ENCODE assay signal across 8 cellular contexts in genomic region chr4:105707783-105708182, GRCh38. TPM values are rescaled to one million over a fixed set of nuclear protein-coding genes. Genes with fewer than 3 reads are reported as not detected.
A peak's percentile ranks its signal among the peaks of the same experiment; 100 is the strongest.
DNase-seq lines count a peak whose midpoint lies in the region; ATAC-seq and TF ChIP-seq lines count a peak whose summit lies in the region.

No MANE protein-coding gene starts in this region.

- no peak for ATAC-seq in activated T-cell treated with anti-CD3 and anti-CD28 coated beads, Interleukin-2, amount 50 U/mL, for 72 hours (replicated peaks in 1 of 2)
- ATAC-seq in lung (ENCODE audit: insufficient read depth, low FRiP score) (no peak), GM19463 (IDR thresholded peaks at IDR 0.05; ENCODE audit: unreplicated experiment) (no peak)

- 17 to 28% methylated on average over 7 of the region's 7 CpGs for WGBS in lung, 2 donors
- WGBS in transverse colon (ENCODE audit: low coverage in 1 of 2), 2 donors: 8 to 18% methylated on average over 7 of the region's 7 CpGs

- no peaks in the 10 kb centered on the region for H3K36me3 ChIP-seq in lung (ENCODE audit: control insufficient read depth in 2 of 2, insufficient read depth in 2 of 2, low read length in 2 of 2)
- H3K36me3 ChIP-seq in transverse colon: no peaks in the 10 kb centered on the region

- in situ Hi-C loops in transverse colon (cut with MboI; ENCODE audit: low pct_ligation_motif_present in 1 of 4, low pct_unique_long_range_greater_than_20kb in 1 of 4, low sequenced_read_pairs in 3 of 4): loop anchor here in 2 of 4 donors (25.0 kb wide), 1 partner anchor 570 kb away; the partner anchor contains the start of gene TET2 (in 2 of the 2)

- TF ChIP-seq EP300 in transverse colon (IDR thresholded peaks at IDR 0.05; ENCODE audit: low read depth): no peak

- no peak for TF ChIP-seq POLR2A in transverse colon (IDR thresholded peaks at IDR 0.05)

- peak overlapping the region; percentile 93 for H3K4me3 ChIP-seq in lung
- peak overlapping the region; percentile 70 to 96 (median 80) for H3K4me3 ChIP-seq in transverse colon

- intact Hi-C loops in transverse colon (cut with DNase I; ENCODE audit: low total_unique reads): no loop called here

- no peaks in the 10 kb centered on the region for H3K27me3 Mint-ChIP-seq in activated T-cell treated with anti-CD3 and anti-CD28 coated beads, Interleukin-2, amount 50 U/mL, for 72 hours (ENCODE audit: low read depth)
- peaks cover 16% of the 10 kb centered on the region for H3K27me3 Mint-ChIP-seq in brain

- H3K27ac ChIP-seq in lung (ENCODE audit: low read depth in 1 of 2, low read length in 1 of 2) (peak overlapping the region; percentile 83 to 87), transverse colon (peak overlapping the region; percentile 86 to 93 (median 90))

- H3K9me3 Mint-ChIP-seq in activated T-cell treated with anti-CD3 and anti-CD28 coated beads, Interleukin-2, amount 50 U/mL, for 72 hours: peaks cover 0 to 2% of the 10 kb centered on the region in 2 donors
- H3K9me3 Mint-ChIP-seq in brain: no peaks in the 10 kb centered on the region

- H3K27ac Mint-ChIP-seq in activated T-cell treated with anti-CD3 and anti-CD28 coated beads, Interleukin-2, amount 50 U/mL, for 72 hours: peak overlapping the region; percentile 92
- H3K27ac Mint-ChIP-seq in brain: peak overlapping the region; percentile 98 to 100 (median 99)

- H3K27me3 ChIP-seq in lung (ENCODE audit: control insufficient read depth, insufficient read depth) (no peaks in the 10 kb centered on the region), transverse colon (no peaks in the 10 kb centered on the region)

- H3K9me3 ChIP-seq in lung (ENCODE audit: control insufficient read depth in 2 of 2, insufficient read depth in 1 of 2, low read length in 1 of 2) (no peaks in the 10 kb centered on the region), transverse colon (no peaks in the 10 kb centered on the region)

- peaks cover 25% of the 10 kb centered on the region for H3K4me1 Mint-ChIP-seq in activated T-cell treated with anti-CD3 and anti-CD28 coated beads, Interleukin-2, amount 50 U/mL, for 72 hours (ENCODE audit: low read depth)
- H3K4me1 Mint-ChIP-seq in brain: peaks cover 53% of the 10 kb centered on the region

- TF ChIP-seq CTCF in brain (conservative IDR thresholded peaks at IDR 0.05) (no peak), lung (IDR thresholded peaks at IDR 0.05; ENCODE audit: control extremely low read depth, extremely low read depth) (no peak), transverse colon (IDR thresholded peaks at IDR 0.05) (no peak)

- H3K4me3 Mint-ChIP-seq in activated T-cell treated with anti-CD3 and anti-CD28 coated beads, Interleukin-2, amount 50 U/mL, for 72 hours: peak overlapping the region; percentile 94 to 98
- peak overlapping the region; percentile 96 to 100 (median 99) for H3K4me3 Mint-ChIP-seq in brain

- H3K4me1 ChIP-seq in lung (ENCODE audit: control insufficient read depth in 2 of 2, insufficient read depth in 2 of 2, low read length in 2 of 2) (peaks cover 2 to 10% of the 10 kb centered on the region in 2 donors), transverse colon (peaks cover 12 to 22% (median 19%) of the 10 kb centered on the region in 4 donors)

- no peak for DNase-seq in activated T-cell treated with anti-CD3 and anti-CD28 coated beads, Interleukin-2, amount 50 U/mL, for 72 hours
- DNase-seq in activated T-cell treated with anti-CD3 and anti-CD28 coated beads for 4 hours (no peak), lung (ENCODE audit: low spot score) (no peak), transverse colon (no peak), NOMO-1 (lab: John Stamatoyannopoulos, UW; ENCODE audit: unreplicated experiment in 2 of 2) (no peak), NCI-H2227 treated with DMSO at 0.1 percent for 48 hours (lab: John Stamatoyannopoulos, UW) (no peak)

- peaks cover 3 to 6% of the 10 kb centered on the region in 2 donors for H3K36me3 Mint-ChIP-seq in activated T-cell treated with anti-CD3 and anti-CD28 coated beads, Interleukin-2, amount 50 U/mL, for 72 hours (ENCODE audit: insufficient read depth in 2 of 2)
- H3K36me3 Mint-ChIP-seq in brain: peaks cover 19% of the 10 kb centered on the region

RNA-seq across cellular contexts. Expression of gene INTS12, which starts 0.7 kb away (rescaled TPM):
- total RNA-seq in activated T-cell treated with anti-CD3 and anti-CD28 coated beads, Interleukin-2, amount 50 U/mL, for 72 hours: 10 to 100 TPM; 21.4 to 23.3 TPM
- polyA plus RNA-seq in brain (ENCODE audit: insufficient read depth, low read depth, low replicate concordance): 16.6 TPM
- 10 to 100 TPM; 15.0 to 24.1 TPM for total RNA-seq in lung
- 10 to 100 TPM; 16.0 to 18.4 TPM for polyA plus RNA-seq in lung
- total RNA-seq in transverse colon: 10 to 100 TPM in 3 of 4 donors, 1 to 10 TPM in 1; 4.5 to 37.0 (median 22.0) TPM

RNA-seq across cellular contexts. Expression of gene GSTCD, which starts 0.8 kb away (rescaled TPM):
- 10 to 100 TPM; 14.7 to 14.8 TPM for total RNA-seq in activated T-cell treated with anti-CD3 and anti-CD28 coated beads, Interleukin-2, amount 50 U/mL, for 72 hours
- polyA plus RNA-seq in brain (ENCODE audit: insufficient read depth, low read depth, low replicate concordance) (5.2 TPM), lung (1 to 10 TPM; 1.5 to 2.9 TPM)
- total RNA-seq in lung (10 to 100 TPM; 14.0 to 17.9 TPM), transverse colon (10 to 100 TPM in 1 of 4 donors, 1 to 10 TPM in 2, under 1 TPM in 1; 0.40 to 11.1 (median 8.4) TPM)
